Comparison of ENCODE assay signal across 8 cellular contexts in genomic region chr4:10096201-10096975, GRCh38. TPM values are rescaled to one million over a fixed set of nuclear protein-coding genes. Genes with fewer than 3 reads are reported as not detected.
DNase-seq lines count a peak whose midpoint lies in the region; ATAC-seq, FAIRE-seq and TF ChIP-seq lines count a peak whose summit lies in the region.

No MANE protein-coding gene starts in this region.

- TF ChIP-seq RAD21 in A549 (conservative IDR thresholded peaks at IDR 0.05 in 1 of 2, IDR thresholded peaks at IDR 0.05 in 1 of 2) = no peak

- H3K9me3 Mint-ChIP-seq in activated CD4-positive, alpha-beta T cell treated with anti-CD3 and anti-CD28 coated beads for 36 hours (ENCODE audit: low read depth) = no peaks in the 10 kb centered on the region

- POLR2A ChIA-PET in A549 (lab: Yijun Ruan, JAX) = interaction anchor here (1.0 to 1.5 kb wide), 2 partner anchors 10 to 21 kb away, joined by 4 to 7 read pairs; partner anchors contain the start of gene WDR1
- POLR2A ChIA-PET in activated CD4-positive, alpha-beta T cell treated with anti-CD3 and anti-CD28 coated beads for 36 hours (lab: Charles Lee) = interaction anchor here (1.5 to 4.8 kb wide), 6 partner anchors 8 to 25 kb away, joined by 4 to 59 read pairs (median 8); partner anchors contain the start of gene WDR1

- H3K4me2 ChIP-seq in A549 = peak overlapping the region; percentile 55; the same call in 2 of the 3 replicates

- H3K36me3 Mint-ChIP-seq in activated CD4-positive, alpha-beta T cell treated with anti-CD3 and anti-CD28 coated beads for 36 hours (ENCODE audit: low read depth) = peaks cover 83% of the 10 kb centered on the region

- H3K4me3 Mint-ChIP-seq in activated CD4-positive, alpha-beta T cell treated with anti-CD3 and anti-CD28 coated beads for 36 hours = peak overlapping the region; percentile 7

- no peak overlapping the region for H3K4me3 ChIP-seq in A549

- H3K4me1 Mint-ChIP-seq in activated CD4-positive, alpha-beta T cell treated with anti-CD3 and anti-CD28 coated beads for 36 hours = peaks cover 97% of the 10 kb centered on the region

- peak overlapping the region; percentile 48 to 82; a peak in 4 of 6 replicates for H3K27ac ChIP-seq in A549

- TF ChIP-seq EP300 in A549 (IDR thresholded peaks at IDR 0.05) = no peak

- peak; percentile 72 to 74 for ATAC-seq in A549
- ATAC-seq in GM19397 (IDR thresholded peaks at IDR 0.05; ENCODE audit: unreplicated experiment) = peak; percentile 75
- peak; percentile 75 for ATAC-seq in HG03558 (IDR thresholded peaks at IDR 0.05; ENCODE audit: extremely low read depth, unreplicated experiment)
- ATAC-seq in activated CD4-positive, alpha-beta T cell treated with anti-CD3 and anti-CD28 coated beads for 36 hours = peak; percentile 84

- FAIRE-seq in A549 (lab: Jason Lieb, UNC) = no peak

- H3K27ac Mint-ChIP-seq in activated CD4-positive, alpha-beta T cell treated with anti-CD3 and anti-CD28 coated beads for 36 hours = peak overlapping the region; percentile 92

- H3K9me3 ChIP-seq in A549 = no peaks in the 10 kb centered on the region

- 75% methylated on average over 13 of the region's 17 CpGs for WGBS in A549 (ENCODE audit: missing lambda C conversion rate)

- CTCF ChIA-PET in A549 (lab: Yijun Ruan, JAX) = interaction anchor here (0.6 to 1.6 kb wide), 5 partner anchors 9 to 34 kb away, joined by 3 to 5 read pairs (median 3); no protein-coding TSS in a partner anchor
- CTCF ChIA-PET in activated CD4-positive, alpha-beta T cell treated with anti-CD3 and anti-CD28 coated beads for 36 hours (lab: Charles Lee) = interaction anchor here (0.6 to 2.8 kb wide), 6 partner anchors 8 to 365 kb away, joined by 3 to 9 read pairs (median 4); no protein-coding TSS in a partner anchor

- DNase-seq in A549 (ENCODE audit: low read depth in 1 of 2, low spot score in 1 of 2) = peak; percentile 45 to 47
- DNase-seq in activated CD4-positive, alpha-beta T cell treated with anti-CD3 and anti-CD28 coated beads for 36 hours = peak; percentile 92
- peak; percentile 75 for DNase-seq in central memory CD4-positive, alpha-beta T cell
- peak; percentile 79 for DNase-seq in medulla oblongata (ENCODE audit: extremely low spot score)
- peak; percentile 72 to 76 for DNase-seq in stimulated activated CD8-positive, alpha-beta memory T cell treated with anti-CD3 and anti-CD28 coated beads, Interleukin-2, amount 100 ng/mL, for 48 hours (ENCODE audit: low read depth in 2 of 2)
- no peak for DNase-seq in NCI-H187 (lab: John Stamatoyannopoulos, UW)

- peaks cover 26% of the 10 kb centered on the region for H3K4me1 ChIP-seq in A549

- intact Hi-C loops in activated CD4-positive, alpha-beta T cell treated with anti-CD3 and anti-CD28 coated beads for 36 hours (cut with DNase I, micrococcal nuclease) = loop anchor here (1.0 to 5.0 kb wide), 4 partner anchors 10 to 404 kb away; partner anchors contain the start of gene WDR1 (in 2 of the 2)

- TF ChIP-seq POLR2A in A549 (IDR thresholded peaks at IDR 0.05; ENCODE audit: low read length) = no peak

- TF ChIP-seq CTCF in A549 (IDR thresholded peaks at IDR 0.05) = no peak

- H3K27me3 Mint-ChIP-seq in activated CD4-positive, alpha-beta T cell treated with anti-CD3 and anti-CD28 coated beads for 36 hours = no peaks in the 10 kb centered on the region

TF ChIP-seq in A549, 52 proteins besides CTCF, POLR2A, EP300 and RAD21:
- TF ChIP-seq NFE2L2 (conservative IDR thresholded peaks at IDR 0.05; ENCODE audit: low read length) (no peak), MAFK (IDR thresholded peaks at IDR 0.05; ENCODE audit: partially characterized antibody) (peak; percentile 98)

RNA-seq across cellular contexts. Expression of gene WDR1, which starts 20.2 kb away (rescaled TPM):
- polyA plus RNA-seq in A549 (2011; rRNA removed) (207 and 326 TPM in 2 replicates), A549 (2017; fragmentation: RNase III; extraction: RNeasy Plus Mini Kit Qiagen cat#74134 plus additional on column Dnase treatment) (251 to 278 TPM (median 266 TPM) in 3 replicates)
- 347 and 391 TPM in 2 replicates for polyA plus RNA-seq in A549 (2012; cell fraction: cytosol; rRNA removed)
- 453 and 488 TPM in 2 replicates for polyA plus RNA-seq in A549 (2012; cell fraction: nucleus; rRNA removed)
- polyA minus RNA-seq in A549 (2011; rRNA and poly(A)+ RNA removed) = 249 and 252 TPM in 2 replicates
- total RNA-seq in activated CD4-positive, alpha-beta T cell treated with anti-CD3 and anti-CD28 coated beads for 36 hours = 100 to 1,000 TPM; 308 to 354 TPM

Comparison
In these comparisons a context has a peak if more than half of its experiments do, and no peak if none do; other contexts are left out.
1. DNase-seq: peak in A549 (2 of 2), activated CD4-positive, alpha-beta T cell treated with anti-CD3 and anti-CD28 coated beads for 36 hours (single experiment), central memory CD4-positive, alpha-beta T cell (single experiment), medulla oblongata (single experiment) and stimulated activated CD8-positive, alpha-beta memory T cell treated with anti-CD3 and anti-CD28 coated beads, Interleukin-2, amount 100 ng/mL, for 48 hours (2 of 2); none in NCI-H187 (0 of 2).
2. Peak in every context shown above with its lines, with median percentiles within 50 percentile points of each other: ATAC-seq.